14 cellular contexts compared by ENCODE assay signal in the genomic region with DNA sequence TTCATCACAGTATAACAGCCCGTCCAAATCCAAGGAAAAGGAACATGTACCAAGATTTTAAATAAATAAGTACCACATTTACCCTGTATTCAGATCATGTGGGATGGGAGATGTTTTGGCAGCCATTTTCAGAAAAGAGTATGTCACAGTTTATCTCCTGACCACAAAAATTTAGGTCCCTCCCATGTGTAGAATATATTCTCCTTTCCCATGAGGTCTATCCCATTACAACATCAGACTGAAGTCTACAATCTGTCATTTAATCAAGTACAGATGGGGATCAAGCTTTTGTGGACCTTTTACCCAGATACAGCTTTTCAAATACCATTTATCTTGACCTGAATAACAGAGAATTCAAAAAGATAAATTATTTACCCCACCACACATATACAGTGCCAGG.
DNase-seq lines count a peak whose midpoint lies in the region; ATAC-seq and TF ChIP-seq lines count a peak whose summit lies in the region.
"Had no signal": no experiment of that assay in that cellular context is flagged by ENCODE, and none has a peak within 500 bp of the region (broad histone marks: within the 10 kb centered on the region; RNA-seq: fewer than 3 reads in every experiment).

No MANE protein-coding gene starts in this region.

- intact Hi-C loops in left ventricle myocardium superior (cut with micrococcal nuclease), result no loop called here
- intact Hi-C loops in heart left ventricle (cut with DNase I), result no loop called here

- no peaks in the 10 kb centered on the region for H3K4me1 ChIP-seq in heart left ventricle
- no peaks in the 10 kb centered on the region for H3K4me1 ChIP-seq in trophoblast cell (ENCODE audit: control insufficient read depth in 1 of 2, insufficient read depth in 2 of 2, low read length in 2 of 2)

- H3K14ac ChIP-seq in trophoblast cell (ENCODE audit: low read length), result no peak overlapping the region

- no peak overlapping the region for H2BK120ac ChIP-seq in trophoblast cell (ENCODE audit: insufficient read depth, low read length, poor library complexity)

- no peak overlapping the region for H3K4me2 ChIP-seq in trophoblast cell (ENCODE audit: low read length)

- H2AK5ac ChIP-seq in trophoblast cell (ENCODE audit: low read length), result no peak overlapping the region

- H3K79me2 ChIP-seq in trophoblast cell (ENCODE audit: control insufficient read depth, insufficient read depth, low read length, poor library complexity), result no peaks in the 10 kb centered on the region

- peak overlapping the region in 1 of 12 donors; percentile 29 for H3K27ac ChIP-seq in heart left ventricle
- no peak overlapping the region for H3K27ac ChIP-seq in trophoblast cell (ENCODE audit: low read depth, low read length)

- no peak overlapping the region for H2BK12ac ChIP-seq in trophoblast cell (ENCODE audit: low read length)

- H3K79me1 ChIP-seq in trophoblast cell (ENCODE audit: low read length), result no peaks in the 10 kb centered on the region

- DNase-seq in left ventricle myocardium superior (no peak), heart left ventricle (no peak), cardiac fibroblast (ENCODE audit: low read depth in 2 of 2) (peak; percentile 5 to 65), fibroblast of villous mesenchyme (ENCODE audit: low read depth) (peak; percentile 12), UCSD-AML1 (lab: John Stamatoyannopoulos, UW; ENCODE audit: unreplicated experiment) (no peak), NCI-H524 (lab: John Stamatoyannopoulos, UW) (no peak), trophoblast cell (no peak)
- DNase-seq: CD4-positive, alpha-beta T cell; DND-41; H7; IMR-90; NCI-H187 treated with DMSO at 0.1 percent for 48 hours; NCI-H446 treated with DMSO at 0.1 percent for 48 hours had no signal

- 78 to 95% (median 85%) methylated on average over 1 of the region's 1 CpG for WGBS in heart left ventricle, 4 donors
- no CpG with 5 or more reads among the region's 1 CpG for WGBS in trophoblast cell (ENCODE audit: extremely low coverage, insufficient coverage, insufficient read length)

- no peak overlapping the region for H3K23ac ChIP-seq in trophoblast cell (ENCODE audit: low read length)

- no peak overlapping the region for H3K4ac ChIP-seq in trophoblast cell (ENCODE audit: low read depth, low read length)

- H3K36me3 ChIP-seq in heart left ventricle, result no peaks in the 10 kb centered on the region
- H3K36me3 ChIP-seq in trophoblast cell (ENCODE audit: control insufficient read depth in 1 of 2, insufficient read depth in 2 of 2, low read length in 2 of 2), result no peaks in the 10 kb centered on the region

- no peak for TF ChIP-seq POLR2A in heart left ventricle (IDR thresholded peaks at IDR 0.05)

- ATAC-seq in left ventricle myocardium superior (peak; percentile 25), heart left ventricle (no peak), HG03280 (IDR thresholded peaks at IDR 0.05; ENCODE audit: unreplicated experiment) (no peak)

- no peak overlapping the region for H4K8ac ChIP-seq in trophoblast cell (ENCODE audit: low read depth, low read length)

- H4K12ac ChIP-seq in trophoblast cell (ENCODE audit: low read depth, low read length), result no peak overlapping the region

- H3K18ac ChIP-seq in trophoblast cell (ENCODE audit: low read length), result no peak overlapping the region

- TF ChIP-seq CTCF in heart left ventricle (IDR thresholded peaks at IDR 0.05) (no peak), cardiac fibroblast (IDR thresholded peaks at IDR 0.05; ENCODE audit: low read depth, low read length) (no peak), fibroblast of villous mesenchyme (IDR thresholded peaks at IDR 0.05; ENCODE audit: insufficient read depth, low read depth, low read length) (no peak)

- H3K9me3 ChIP-seq in heart left ventricle, result no peaks in the 10 kb centered on the region
- no peaks in the 10 kb centered on the region for H3K9me3 ChIP-seq in trophoblast cell (ENCODE audit: insufficient read depth, low read depth, low read length)

- no peak overlapping the region for H4K91ac ChIP-seq in trophoblast cell (ENCODE audit: low read depth, low read length)

- no peak overlapping the region for H2AFZ ChIP-seq in trophoblast cell (ENCODE audit: insufficient read depth, low read length, poor library complexity)

- no peaks in the 10 kb centered on the region for H3K27me3 ChIP-seq in heart left ventricle
- no peaks in the 10 kb centered on the region for H3K27me3 ChIP-seq in trophoblast cell (ENCODE audit: insufficient read depth, low read length)

- no peak overlapping the region for H2BK5ac ChIP-seq in trophoblast cell (ENCODE audit: low read depth, low read length, poor library complexity)

- no peak overlapping the region for H3K9ac ChIP-seq in trophoblast cell (ENCODE audit: low read length)

- H3K4me3 ChIP-seq in heart left ventricle (no peak overlapping the region), cardiac fibroblast (replicated peaks in 1 of 2; ENCODE audit: low read depth in 2 of 2, low read length in 2 of 2) (no peak overlapping the region), fibroblast of villous mesenchyme (ENCODE audit: low read depth, low read length) (no peak overlapping the region), trophoblast cell (ENCODE audit: low read depth, low read length) (no peak overlapping the region)

Comparison
In these comparisons a context has a peak if more than half of its experiments do, and no peak if none do; other contexts are left out.
1. DNase-seq: peak in cardiac fibroblast (2 of 2) and fibroblast of villous mesenchyme (single experiment); none in left ventricle myocardium superior (single experiment), heart left ventricle (0 of 5), UCSD-AML1 (single experiment), NCI-H524 (0 of 2) and trophoblast cell (0 of 2).